In the genomic region with DNA sequence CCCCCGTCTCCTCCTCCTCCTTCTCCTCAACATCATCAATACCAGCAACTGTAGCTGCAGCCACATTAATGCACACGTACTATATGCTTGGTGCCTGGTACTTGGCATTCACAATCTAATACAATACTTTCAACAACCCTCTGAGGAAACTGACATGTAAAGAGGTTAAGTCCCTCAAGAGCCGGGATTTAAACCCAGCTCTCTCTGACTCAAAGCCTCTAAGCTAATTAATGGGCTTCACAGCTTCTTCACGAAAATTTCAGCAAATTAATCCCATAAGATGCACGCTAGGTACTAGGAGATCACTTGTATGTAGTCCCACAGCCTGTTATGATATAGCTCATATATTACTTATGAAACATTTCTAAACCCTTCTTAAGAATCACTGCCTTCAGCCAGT, we compare ENCODE assay signal across 20 cellular contexts.
DNase-seq lines count a peak whose midpoint lies in the region; ATAC-seq, FAIRE-seq and TF ChIP-seq lines count a peak whose summit lies in the region.
"Had no signal": no experiment of that assay in that cellular context is flagged by ENCODE, and none has a peak within 500 bp of the region (broad histone marks: within the 10 kb centered on the region; RNA-seq: fewer than 3 reads in every experiment).

No MANE protein-coding gene starts in this region.

- peak overlapping the region; percentile 75; the same call in 1 of the 2 replicates for H3K4me2 ChIP-seq in HepG2 (ENCODE audit: low read depth, low read length)

- H3K79me2 ChIP-seq in HepG2 (ENCODE audit: insufficient read depth, low read length): peaks cover 10% of the 10 kb centered on the region

- H3K9ac ChIP-seq in HepG2 (ENCODE audit: insufficient read depth, low read depth, low read length): no peak overlapping the region; the same call in 1 of the 2 replicates
- H3K9ac ChIP-seq: GM23248 had no signal

- H3K4me1 ChIP-seq in HepG2 (ENCODE audit: insufficient read depth, low read length): peaks cover 51% of the 10 kb centered on the region

- no peak for TF ChIP-seq RAD21 in HepG2 (CRISPR knock-in tag; IDR thresholded peaks at IDR 0.05)

- in situ Hi-C loops in HepG2 (cut with HindIII; ENCODE audit: extremely low pct_ligation_motif_present, low pct_unique_long_range_greater_than_20kb) (no loop called here), G401 (cut with HindIII; ENCODE audit: low sequenced_read_pairs) (no loop called here)

- no peak overlapping the region; a peak in 1 of 6 replicates for H3K4me3 ChIP-seq in HepG2 (replicated peaks in 1 of 3; ENCODE audit: insufficient read depth in 1 of 3, low read depth in 2 of 3, low read length in 3 of 3)
- H3K4me3 ChIP-seq: GM23248, HAP-1, MG63 had no signal

- TF ChIP-seq EP300 in HepG2 (IDR thresholded peaks at IDR 0.05; ENCODE audit: low read depth in 2 of 2, low read length in 2 of 2): no peak
- no peak for TF ChIP-seq EP300 in HepG2 (CRISPR knock-in tag; IDR thresholded peaks at IDR 0.05; ENCODE audit: borderline replicate concordance)

- intact Hi-C loops in HepG2 (cut with micrococcal nuclease; ENCODE audit: unreplicated experiment): loop anchor here (1.0 to 2.0 kb wide), 2 partner anchors 37 to 81 kb away; partner anchors contain the start of gene CNKSR3

- H3K27ac ChIP-seq in VCaP (peak overlapping the region; percentile 78), HepG2 (ENCODE audit: extremely low read length, insufficient read depth, low read length) (peak overlapping the region; percentile 75), temporal lobe (ENCODE audit: low read depth, low read length) (peak overlapping the region; percentile 4)
- H3K27ac ChIP-seq: GM23248 had no signal

- DNase-seq in D721Med (ENCODE audit: insufficient read length, low spot score) (no peak), HepG2 (ENCODE audit: low spot score) (no peak), G401 (ENCODE audit: low spot score) (no peak)
- DNase-seq in activated T-cell treated with anti-CD3 and anti-CD28 coated beads, Interleukin-2, amount 50 U/mL, for 48 hours: no peak
- no peak for DNase-seq in activated CD4-positive, alpha-beta T cell treated with anti-CD3 and anti-CD28 coated beads for 48 hours
- DNase-seq: BE2C; CD4-positive, CD25-positive, alpha-beta regulatory T cell; GM23248; Kasumi-1; MG63; NCI-H1048; NCI-H1436 treated with DMSO at 0.1 percent for 48 hours; NCI-H2029; NCI-H2171 had no signal

- 95% methylated on average over 5 of the region's 5 CpGs for WGBS in HepG2 (ENCODE audit: low lambda C conversion rate)

- no peak for TF ChIP-seq POLR2A in HepG2 (IDR thresholded peaks at IDR 0.05; ENCODE audit: insufficient read depth in 1 of 2, low read depth in 2 of 2, low read length in 2 of 2)

- H2AFZ ChIP-seq in HepG2 (ENCODE audit: low read length): no peak overlapping the region
- H2AFZ ChIP-seq: GM23248 had no signal

- no peak for ATAC-seq in HepG2
- ATAC-seq: Right ventricle myocardium inferior had no signal

- CTCF ChIA-PET in HepG2 (lab: Yijun Ruan, JAX; ENCODE audit: low intra/inter-chr PET ratio, low total read pairs): no interaction called here

- FAIRE-seq in D721Med (lab: Jason Lieb, UNC): peak; percentile 98
- FAIRE-seq in HepG2 (lab: Jason Lieb, UNC): no peak
- FAIRE-seq: GM12892, HTR-8/SVneo had no signal

- no peaks in the 10 kb centered on the region for H4K20me1 ChIP-seq in HepG2 (ENCODE audit: insufficient read depth, low read length)

- peaks cover 21 to 53% of the 10 kb centered on the region in 2 experiments for H3K36me3 ChIP-seq in HepG2 (replicated peaks in 1 of 2; ENCODE audit: control insufficient read depth in 1 of 2, insufficient read depth in 2 of 2, low read length in 2 of 2)

- no TSS peak for BruUV-seq in HepG2 (replicated peaks; lab: Mats Ljungman, UMichigan)

- POLR2A ChIA-PET in HepG2 (lab: Yijun Ruan, JAX): interaction anchor here (1.4 to 2.2 kb wide), 3 partner anchors 10 to 81 kb away, joined by 4 to 20 read pairs (median 14); partner anchors contain the start of gene CNKSR3

- H3K27me3 ChIP-seq in HepG2 (ENCODE audit: control insufficient read depth in 1 of 2, insufficient read depth in 2 of 2, low read length in 2 of 2): no peaks in the 10 kb centered on the region
- H3K27me3 ChIP-seq: BE2C, MG63 had no signal

- TF ChIP-seq CTCF in D721Med (IDR thresholded peaks at IDR 0.05; ENCODE audit: insufficient read depth, missing control alignments): no peak
- no peak for TF ChIP-seq CTCF in VCaP (conservative IDR thresholded peaks at IDR 0.05)
- no peak for TF ChIP-seq CTCF in HepG2 (CRISPR knock-in tag; IDR thresholded peaks at IDR 0.05)

- no peaks in the 10 kb centered on the region for H3K9me3 ChIP-seq in HepG2 (ENCODE audit: low read length)
- H3K9me3 ChIP-seq: BE2C, HAP-1, MG63 had no signal

TF ChIP-seq in HepG2, 621 proteins besides CTCF, POLR2A, EP300 and RAD21 (continues in another document):
- TF ChIP-seq ZNF362 (CRISPR knock-in tag; IDR thresholded peaks at IDR 0.05; ENCODE audit: borderline replicate concordance) (no peak), DBP (CRISPR knock-in tag; IDR thresholded peaks at IDR 0.05; ENCODE audit: not compliant biosample characterization) (no peak), PCBP2 (optimal IDR thresholded peaks at IDR 0.05; ENCODE audit: low read depth, low read length, poor library complexity, severe bottlenecking) (peak; percentile 12), PBX2 (CRISPR knock-in tag; IDR thresholded peaks at IDR 0.05) (no peak), ZNF615 (CRISPR knock-in tag; IDR thresholded peaks at IDR 0.05; ENCODE audit: borderline replicate concordance) (no peak), GABPA (IDR thresholded peaks at IDR 0.05; ENCODE audit: low read depth, low read length) (no peak), GABPA (CRISPR knock-in tag; IDR thresholded peaks at IDR 0.05; ENCODE audit: low read depth) (no peak), DMTF1 (CRISPR knock-in tag; IDR thresholded peaks at IDR 0.05) (no peak)
- TF ChIP-seq, protein P1, sequence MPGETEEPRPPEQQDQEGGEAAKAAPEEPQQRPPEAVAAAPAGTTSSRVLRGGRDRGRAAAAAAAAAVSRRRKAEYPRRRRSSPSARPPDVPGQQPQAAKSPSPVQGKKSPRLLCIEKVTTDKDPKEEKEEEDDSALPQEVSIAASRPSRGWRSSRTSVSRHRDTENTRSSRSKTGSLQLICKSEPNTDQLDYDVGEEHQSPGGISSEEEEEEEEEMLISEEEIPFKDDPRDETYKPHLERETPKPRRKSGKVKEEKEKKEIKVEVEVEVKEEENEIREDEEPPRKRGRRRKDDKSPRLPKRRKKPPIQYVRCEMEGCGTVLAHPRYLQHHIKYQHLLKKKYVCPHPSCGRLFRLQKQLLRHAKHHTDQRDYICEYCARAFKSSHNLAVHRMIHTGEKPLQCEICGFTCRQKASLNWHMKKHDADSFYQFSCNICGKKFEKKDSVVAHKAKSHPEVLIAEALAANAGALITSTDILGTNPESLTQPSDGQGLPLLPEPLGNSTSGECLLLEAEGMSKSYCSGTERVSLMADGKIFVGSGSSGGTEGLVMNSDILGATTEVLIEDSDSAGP (CRISPR knock-in tag; IDR thresholded peaks at IDR 0.05; ENCODE audit: borderline replicate concordance): no peak

Comparison
In these comparisons a context has a peak if more than half of its experiments do, and no peak if none do; other contexts are left out.
1. H3K27ac ChIP-seq: peak in every context shown above with its lines; median percentile 78 in VCaP; 75 in HepG2; 4 in temporal lobe.